In the genomic region with DNA sequence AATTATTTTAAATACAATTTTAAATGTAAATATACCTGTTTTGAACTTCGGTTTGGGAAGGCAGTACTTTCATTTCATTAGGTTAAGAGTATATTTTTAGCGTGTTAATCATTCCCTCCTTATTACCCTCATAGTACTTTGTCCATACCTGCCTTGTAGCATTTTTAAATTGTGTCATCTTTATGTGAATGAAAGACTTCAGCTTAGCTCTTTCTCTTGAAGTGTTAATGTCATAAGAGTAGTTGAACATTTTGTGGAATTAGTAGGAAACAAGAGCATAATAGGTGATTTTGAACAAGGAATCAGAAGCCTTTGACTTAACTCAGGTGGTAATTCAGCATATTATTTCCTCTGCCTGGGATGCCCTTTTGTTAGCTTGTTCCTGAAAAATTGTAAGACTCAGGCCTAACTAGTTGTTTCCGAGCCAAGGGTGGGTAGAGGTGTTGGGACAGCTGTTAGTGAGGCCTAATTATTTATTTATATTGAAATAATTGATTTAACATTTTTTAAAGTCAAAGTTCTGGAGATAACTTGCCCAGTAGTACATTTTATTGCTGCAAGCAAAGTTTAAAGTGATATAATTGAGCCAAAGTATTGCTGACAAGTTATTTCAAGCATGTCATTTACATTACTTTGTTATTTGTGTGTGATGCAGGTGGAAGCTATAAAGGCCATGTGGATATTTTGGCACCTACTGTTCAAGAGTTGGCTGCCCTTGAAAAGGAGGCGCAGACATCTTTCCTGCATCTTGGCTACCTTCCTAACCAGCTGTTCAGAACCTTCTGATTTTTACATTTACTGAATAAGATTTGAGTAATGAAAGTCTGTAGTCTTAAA, we compare ENCODE assay signal across 12 cellular contexts. TPM values are rescaled to one million over a fixed set of nuclear protein-coding genes. Genes with fewer than 3 reads are reported as not detected.
DNase-seq lines count a peak whose midpoint lies in the region; ATAC-seq and TF ChIP-seq lines count a peak whose summit lies in the region.
"Had no signal": no experiment of that assay in that cellular context is flagged by ENCODE, and none has a peak within 500 bp of the region (broad histone marks: within the 10 kb centered on the region; RNA-seq: fewer than 3 reads in every experiment).

No MANE protein-coding gene starts in this region.

- peaks cover 22% of the 10 kb centered on the region for H3K4me1 ChIP-seq in left ventricle myocardium inferior
- H3K4me1 ChIP-seq in right atrium auricular region = peaks cover 0 to 4% of the 10 kb centered on the region in 2 donors
- no peaks in the 10 kb centered on the region for H3K4me1 ChIP-seq in aorta (ENCODE audit: control insufficient read depth in 1 of 2, insufficient read depth in 2 of 2, low read length in 2 of 2)
- H3K4me1 ChIP-seq in CD8-positive, alpha-beta memory T cell (ENCODE audit: insufficient read depth, low read length) = no peaks in the 10 kb centered on the region
- H3K4me1 ChIP-seq: BLaER1 had no signal

- no peaks in the 10 kb centered on the region for H3K9me3 ChIP-seq in left ventricle myocardium inferior (replicated peaks)
- no peaks in the 10 kb centered on the region for H3K9me3 ChIP-seq in right atrium auricular region
- no peaks in the 10 kb centered on the region for H3K9me3 ChIP-seq in aorta (ENCODE audit: control insufficient read depth, low read length)
- no peaks in the 10 kb centered on the region for H3K9me3 ChIP-seq in CD8-positive, alpha-beta memory T cell (ENCODE audit: low read length)
- H3K9me3 ChIP-seq: BLaER1 had no signal

- peak overlapping the region; percentile 5 for H3K27ac ChIP-seq in left ventricle myocardium inferior (replicated peaks)
- no peak overlapping the region for H3K27ac ChIP-seq in right atrium auricular region
- H3K27ac ChIP-seq in aorta (ENCODE audit: low read depth in 1 of 2, low read length in 2 of 2) = peak overlapping the region; percentile 25 to 43
- no peak overlapping the region for H3K27ac ChIP-seq in CD8-positive, alpha-beta memory T cell (ENCODE audit: low read depth, low read length)
- H3K27ac ChIP-seq: BLaER1, GM23248 had no signal

- peak overlapping the region; percentile 56 for H3K4me3 Mint-ChIP-seq in endothelial cell (ENCODE audit: unreplicated experiment)
- H3K4me3 Mint-ChIP-seq in CD8-positive, alpha-beta memory T cell = no peak overlapping the region

- H3K27ac Mint-ChIP-seq in endothelial cell (ENCODE audit: unreplicated experiment) = no peak overlapping the region
- H3K27ac Mint-ChIP-seq in CD8-positive, alpha-beta memory T cell = peak overlapping the region in 1 of 8 donors; percentile 11

- TF ChIP-seq CTCF in left ventricle myocardium inferior (IDR thresholded peaks at IDR 0.05; ENCODE audit: borderline replicate concordance) = no peak
- no peak for TF ChIP-seq CTCF in right atrium auricular region (IDR thresholded peaks at IDR 0.05)
- no peak for TF ChIP-seq CTCF in endothelial cell (IDR thresholded peaks at IDR 0.05; ENCODE audit: unreplicated experiment)

- H3K36me3 Mint-ChIP-seq in endothelial cell (ENCODE audit: low read depth, unreplicated experiment) = peaks cover 30% of the 10 kb centered on the region
- peaks cover 0 to 88% (median 24%) of the 10 kb centered on the region in 3 donors for H3K36me3 Mint-ChIP-seq in CD8-positive, alpha-beta memory T cell

- peaks cover 88% of the 10 kb centered on the region for H3K36me3 ChIP-seq in left ventricle myocardium inferior
- H3K36me3 ChIP-seq in right atrium auricular region = peaks cover 65% of the 10 kb centered on the region
- H3K36me3 ChIP-seq in aorta (ENCODE audit: control insufficient read depth in 1 of 2, insufficient read depth in 2 of 2, low read length in 1 of 2) = peaks cover 4 to 5% of the 10 kb centered on the region in 2 donors
- H3K36me3 ChIP-seq in CD8-positive, alpha-beta memory T cell (ENCODE audit: insufficient read depth, low read length) = peaks cover 40% of the 10 kb centered on the region

- no peak for ATAC-seq in aorta (ENCODE audit: low FRiP score)
- ATAC-seq: GM12878, HCT116 had no signal

- CTCF ChIA-PET in CD8-positive, alpha-beta memory T cell (lab: Charles Lee) = no interaction called here

- intact Hi-C loops in left ventricle myocardium inferior (cut with micrococcal nuclease) = loop anchor here (10.0 kb wide), 2 partner anchors 304 to 654 kb away; no protein-coding TSS in a partner anchor
- intact Hi-C loops in aorta (cut with DNase I) = loop anchor here (10.0 kb wide), 3 partner anchors 654 to 1124 kb away; no protein-coding TSS in a partner anchor

- no peak for DNase-seq in left ventricle myocardium inferior
- no peak for DNase-seq in right atrium auricular region (ENCODE audit: low spot score)
- DNase-seq in NCI-H446 treated with DMSO at 0.1 percent for 48 hours (lab: John Stamatoyannopoulos, UW) = peak; percentile 48
- DNase-seq in endothelial cell (ENCODE audit: low spot score) = no peak
- DNase-seq in aorta = no peak
- DNase-seq in CD8-positive, alpha-beta memory T cell = no peak
- no peak for DNase-seq in NCI-H82 (lab: John Stamatoyannopoulos, UW)
- DNase-seq: DMS 273 treated with DMSO at 0.1 percent for 48 hours, GM23248 had no signal

- POLR2A ChIA-PET in CD8-positive, alpha-beta memory T cell (lab: Charles Lee) = no interaction called here

- peaks cover 10% of the 10 kb centered on the region for H3K4me1 Mint-ChIP-seq in endothelial cell (ENCODE audit: unreplicated experiment)
- no peaks in the 10 kb centered on the region for H3K4me1 Mint-ChIP-seq in CD8-positive, alpha-beta memory T cell

- no peaks in the 10 kb centered on the region for H3K9me3 Mint-ChIP-seq in endothelial cell (ENCODE audit: unreplicated experiment)
- H3K9me3 Mint-ChIP-seq in CD8-positive, alpha-beta memory T cell = no peaks in the 10 kb centered on the region

- 75 to 77% methylated on average over 4 of the region's 4 CpGs for WGBS in aorta, 2 donors

- H3K4me3 ChIP-seq in left ventricle myocardium inferior = no peak overlapping the region
- H3K4me3 ChIP-seq in right atrium auricular region = no peak overlapping the region
- H3K4me3 ChIP-seq in aorta (ENCODE audit: low read length in 2 of 2) = no peak overlapping the region
- H3K4me3 ChIP-seq in CD8-positive, alpha-beta memory T cell (ENCODE audit: low read length) = no peak overlapping the region
- H3K4me3 ChIP-seq: BLaER1, GM12878, GM23248 had no signal

- no peaks in the 10 kb centered on the region for H3K27me3 Mint-ChIP-seq in endothelial cell (ENCODE audit: unreplicated experiment)
- no peaks in the 10 kb centered on the region for H3K27me3 Mint-ChIP-seq in CD8-positive, alpha-beta memory T cell

- H3K27me3 ChIP-seq in left ventricle myocardium inferior (ENCODE audit: low read depth) (no peaks in the 10 kb centered on the region), right atrium auricular region (no peaks in the 10 kb centered on the region), aorta (ENCODE audit: control insufficient read depth in 1 of 2, insufficient read depth in 2 of 2, low read length in 1 of 2) (no peaks in the 10 kb centered on the region)
- no peaks in the 10 kb centered on the region for H3K27me3 ChIP-seq in CD8-positive, alpha-beta memory T cell (ENCODE audit: insufficient read depth, low read length, poor library complexity, severe bottlenecking)
- H3K27me3 ChIP-seq: BLaER1 had no signal

RNA-seq across cellular contexts. Expression of a gene that starts 38.7 kb away (rescaled TPM):
- total RNA-seq in left ventricle myocardium inferior (156 TPM), right atrium auricular region (10 to 100 TPM; 60.1 to 75.9 TPM), endothelial cell (ENCODE audit: unreplicated experiment) (100 TPM), aorta (10 to 100 TPM; 77.7 to 77.9 TPM)
- 10 to 100 TPM; 73.6 to 82.6 TPM for polyA plus RNA-seq in aorta
- total RNA-seq in CD8-positive, alpha-beta memory T cell = 100 to 1,000 TPM; 132 to 137 TPM
- polyA plus RNA-seq in CD8-positive, alpha-beta memory T cell = 54.1 TPM

Comparison
In these comparisons a context has a peak if more than half of its experiments do, and no peak if none do; other contexts are left out.
1. H3K27ac ChIP-seq: peak in left ventricle myocardium inferior (single experiment) and aorta (2 of 2); none in right atrium auricular region (0 of 2) and CD8-positive, alpha-beta memory T cell (single experiment).